Comparison of ENCODE assay signal across 8 cellular contexts in genomic region chr3:12999147-13000140, GRCh38.
DNase-seq lines count a peak whose midpoint lies in the region; TF ChIP-seq lines count a peak whose summit lies in the region.

No MANE protein-coding gene starts in this region.

- no peaks in the 10 kb centered on the region for H3K27me3 Mint-ChIP-seq in activated CD4-positive, alpha-beta T cell treated with anti-CD3 and anti-CD28 coated beads, Interleukin-2, amount 10 ng/mL, durations not matched to agents 24 days and 14 days

- DNase-seq in GM20000 (ENCODE audit: low spot score) (peak; percentile 80), HT1080 (ENCODE audit: low read depth) (peak; percentile 51), caudate nucleus (lab: John Stamatoyannopoulos, UW) (peak in 16 of 61 donors; percentile 19 to 65 (median 39)), pons (ENCODE audit: low spot score) (peak; percentile 84), NCI-H1417 treated with DMSO at 0.1 percent for 48 hours (lab: John Stamatoyannopoulos, UW) (no peak), NCI-H510A treated with DMSO at 0.1 percent for 48 hours (lab: John Stamatoyannopoulos, UW) (no peak)
- DNase-seq in stimulated activated CD4-positive, alpha-beta T cell treated with anti-CD3 and anti-CD28 coated beads, Interleukin-4, amount 100 ng/mL, for 1 hour, result no peak
- DNase-seq in activated CD4-positive, alpha-beta T cell treated with anti-CD3 and anti-CD28 coated beads, Interleukin-2, amount 10 ng/mL, durations not matched to agents 24 days and 14 days, result no peak

- peaks cover 43% of the 10 kb centered on the region for H3K4me1 Mint-ChIP-seq in activated CD4-positive, alpha-beta T cell treated with anti-CD3 and anti-CD28 coated beads, Interleukin-2, amount 10 ng/mL, durations not matched to agents 24 days and 14 days

- intact Hi-C loops in activated CD4-positive, alpha-beta T cell treated with anti-CD3 and anti-CD28 coated beads, Interleukin-2, amount 10 ng/mL, durations not matched to agents 24 days and 14 days (cut with micrococcal nuclease), result no loop called here

- H3K27ac ChIP-seq in caudate nucleus (ENCODE audit: low read depth, low read length), result peak overlapping the region; percentile 61

- H3K27ac Mint-ChIP-seq in activated CD4-positive, alpha-beta T cell treated with anti-CD3 and anti-CD28 coated beads, Interleukin-2, amount 10 ng/mL, durations not matched to agents 24 days and 14 days, result no peak overlapping the region

- peaks cover 45% of the 10 kb centered on the region for H3K36me3 Mint-ChIP-seq in activated CD4-positive, alpha-beta T cell treated with anti-CD3 and anti-CD28 coated beads, Interleukin-2, amount 10 ng/mL, durations not matched to agents 24 days and 14 days (ENCODE audit: low read depth)

- no peaks in the 10 kb centered on the region for H3K9me3 Mint-ChIP-seq in activated CD4-positive, alpha-beta T cell treated with anti-CD3 and anti-CD28 coated beads, Interleukin-2, amount 10 ng/mL, durations not matched to agents 24 days and 14 days

- no peak overlapping the region for H3K4me3 Mint-ChIP-seq in activated CD4-positive, alpha-beta T cell treated with anti-CD3 and anti-CD28 coated beads, Interleukin-2, amount 10 ng/mL, durations not matched to agents 24 days and 14 days

- TF ChIP-seq CTCF in GM20000 (IDR thresholded peaks at IDR 0.05; ENCODE audit: extremely low read depth, missing control alignments), result no peak

Comparison
In these comparisons a context has a peak if more than half of its experiments do, and no peak if none do; other contexts are left out.
1. DNase-seq: peak in GM20000 (single experiment), HT1080 (single experiment) and pons (single experiment); none in NCI-H1417 treated with DMSO at 0.1 percent for 48 hours (single experiment), stimulated activated CD4-positive, alpha-beta T cell treated with anti-CD3 and anti-CD28 coated beads, Interleukin-4, amount 100 ng/mL, for 1 hour (single experiment), NCI-H510A treated with DMSO at 0.1 percent for 48 hours (single experiment) and activated CD4-positive, alpha-beta T cell treated with anti-CD3 and anti-CD28 coated beads, Interleukin-2, amount 10 ng/mL, durations not matched to agents 24 days and 14 days (single experiment).